22 cellular contexts compared by ENCODE assay signal in genomic region chr11:15863411-15863810, GRCh38.
A peak's percentile ranks its signal among the peaks of the same experiment; 100 is the strongest.
DNase-seq lines count a peak whose midpoint lies in the region; ATAC-seq and TF ChIP-seq lines count a peak whose summit lies in the region.
"Had no signal": no experiment of that assay in that cellular context is flagged by ENCODE, and none has a peak within 500 bp of the region (broad histone marks: within the 10 kb centered on the region; RNA-seq: fewer than 3 reads in every experiment).

No MANE protein-coding gene starts in this region.

- H3K27me3 ChIP-seq in RWPE2 (ENCODE audit: insufficient read depth, poor library complexity, severe bottlenecking) (no peaks in the 10 kb centered on the region), mesenchymal stem cell (ENCODE audit: control insufficient read depth in 1 of 2, insufficient read depth in 1 of 2, low read length in 2 of 2) (peaks cover 0 to 38% of the 10 kb centered on the region in 2 experiments)

- no peak overlapping the region for H2BK12ac ChIP-seq in mesenchymal stem cell (ENCODE audit: low read length in 2 of 2)

- H3K9me3 ChIP-seq in HEK293 (ENCODE audit: control insufficient read depth, insufficient read depth, low read depth, low read length) = no peaks in the 10 kb centered on the region
- H3K9me3 ChIP-seq in RWPE2 (ENCODE audit: severe bottlenecking) = no peaks in the 10 kb centered on the region
- H3K9me3 ChIP-seq in mesenchymal stem cell (ENCODE audit: control insufficient read depth, low read length) = no peaks in the 10 kb centered on the region
- H3K9me3 ChIP-seq: Caco-2, HAP-1 had no signal

- H3K27ac Mint-ChIP-seq in activated naive CD8-positive, alpha-beta T cell treated with anti-CD3 and anti-CD28 coated beads, Interleukin-2, amount 50 U/mL, for 24 hours = no peak overlapping the region
- H3K27ac Mint-ChIP-seq: B cell; CD4-positive, CD25-positive, alpha-beta regulatory T cell had no signal

- H2BK5ac ChIP-seq in mesenchymal stem cell (ENCODE audit: low read depth, low read length, poor library complexity, severe bottlenecking) = no peak overlapping the region

- no peak overlapping the region for H2AFZ ChIP-seq in mesenchymal stem cell (ENCODE audit: low read depth, low read length)
- H2AFZ ChIP-seq: GM23248 had no signal

- H3K14ac ChIP-seq in mesenchymal stem cell (ENCODE audit: low read length in 2 of 2) = no peak overlapping the region

- H3K4me2 ChIP-seq in mesenchymal stem cell (ENCODE audit: low read length, poor library complexity, severe bottlenecking) = no peak overlapping the region

- H3K36me3 Mint-ChIP-seq in activated naive CD8-positive, alpha-beta T cell treated with anti-CD3 and anti-CD28 coated beads, Interleukin-2, amount 50 U/mL, for 24 hours (ENCODE audit: low read depth) = no peaks in the 10 kb centered on the region
- H3K36me3 Mint-ChIP-seq: CD4-positive, CD25-positive, alpha-beta regulatory T cell had no signal

- no peaks in the 10 kb centered on the region for H3K4me1 Mint-ChIP-seq in activated naive CD8-positive, alpha-beta T cell treated with anti-CD3 and anti-CD28 coated beads, Interleukin-2, amount 50 U/mL, for 24 hours
- H3K4me1 Mint-ChIP-seq: B cell; CD4-positive, CD25-positive, alpha-beta regulatory T cell had no signal

- H3K23ac ChIP-seq in mesenchymal stem cell (ENCODE audit: low read length in 2 of 2) = no peak overlapping the region

- H2AK5ac ChIP-seq in mesenchymal stem cell (ENCODE audit: low read length, severe bottlenecking) = no peak overlapping the region

- H3K4me3 ChIP-seq in HEK293 (ENCODE audit: low read depth, low read length) = no peak overlapping the region
- H3K4me3 ChIP-seq in RWPE2 (ENCODE audit: severe bottlenecking) = no peak overlapping the region
- no peak overlapping the region for H3K4me3 ChIP-seq in mesenchymal stem cell (ENCODE audit: insufficient read depth in 1 of 2, low read depth in 1 of 2, low read length in 2 of 2)
- H3K4me3 ChIP-seq: GM12878, GM23248, HAP-1 had no signal

- no peak overlapping the region for H3K9ac ChIP-seq in mesenchymal stem cell (ENCODE audit: low read length)
- H3K9ac ChIP-seq: GM23248 had no signal

- no peak overlapping the region for H3K4me3 Mint-ChIP-seq in activated naive CD8-positive, alpha-beta T cell treated with anti-CD3 and anti-CD28 coated beads, Interleukin-2, amount 50 U/mL, for 24 hours
- H3K4me3 Mint-ChIP-seq: B cell; CD4-positive, CD25-positive, alpha-beta regulatory T cell had no signal

- CTCF ChIA-PET in HEK293 (lab: Yijun Ruan, JAX) = interaction anchor here (0.5 to 1.1 kb wide), 3 partner anchors 8 to 522 kb away, joined by 3 to 4 read pairs (median 3); no protein-coding TSS in a partner anchor

- H3K79me1 ChIP-seq in mesenchymal stem cell (replicated peaks; ENCODE audit: low read length, poor library complexity, severe bottlenecking) = no peaks in the 10 kb centered on the region

- H3K27me3 Mint-ChIP-seq in activated naive CD8-positive, alpha-beta T cell treated with anti-CD3 and anti-CD28 coated beads, Interleukin-2, amount 50 U/mL, for 24 hours = no peaks in the 10 kb centered on the region

- H3K36me3 ChIP-seq in HEK293 (ENCODE audit: control insufficient read depth in 2 of 2, insufficient read depth in 1 of 2, low read length in 2 of 2) (no peaks in the 10 kb centered on the region), RWPE2 (ENCODE audit: low read depth) (no peaks in the 10 kb centered on the region), mesenchymal stem cell (ENCODE audit: control insufficient read depth in 1 of 2, insufficient read depth in 2 of 2, low read depth in 1 of 2, low read length in 2 of 2) (no peaks in the 10 kb centered on the region)
- H3K36me3 ChIP-seq: HAP-1 had no signal

- no peak overlapping the region for H4K8ac ChIP-seq in mesenchymal stem cell (ENCODE audit: low read length)

- WGBS in mesenchymal stem cell = 27% methylated on average over 2 of the region's 2 CpGs

- TF ChIP-seq CTCF in HEK293 (tag by site-specific recombination; IDR thresholded peaks at IDR 0.05) = no peak
- no peak for TF ChIP-seq CTCF in RWPE2 (IDR thresholded peaks at IDR 0.05; ENCODE audit: poor library complexity, severe bottlenecking)

- no peak overlapping the region for H2BK120ac ChIP-seq in mesenchymal stem cell (ENCODE audit: low read depth, low read length)

- no peaks in the 10 kb centered on the region for H3K4me1 ChIP-seq in HEK293 (ENCODE audit: control insufficient read depth, insufficient read depth, low read length)
- peaks cover 25% of the 10 kb centered on the region for H3K4me1 ChIP-seq in RWPE2 (ENCODE audit: insufficient read depth, poor library complexity, severe bottlenecking)
- no peaks in the 10 kb centered on the region for H3K4me1 ChIP-seq in mesenchymal stem cell (ENCODE audit: control insufficient read depth, insufficient read depth, low read depth, low read length)
- H3K4me1 ChIP-seq: Caco-2, HAP-1 had no signal

- 0 out of 3 replicates have a peak, but pooled peaks have one; percentile 14 for ATAC-seq in RWPE2 (ENCODE audit: low read depth)
- ATAC-seq in activated naive CD8-positive, alpha-beta T cell treated with anti-CD3 and anti-CD28 coated beads, Interleukin-2, amount 50 U/mL, for 24 hours = no peak
- ATAC-seq: GM12878, PC-3 had no signal

- H3K4ac ChIP-seq in mesenchymal stem cell (ENCODE audit: low read depth in 1 of 2, low read length in 2 of 2) = no peak overlapping the region

- H3K9me3 Mint-ChIP-seq in activated naive CD8-positive, alpha-beta T cell treated with anti-CD3 and anti-CD28 coated beads, Interleukin-2, amount 50 U/mL, for 24 hours = no peaks in the 10 kb centered on the region

- H3K18ac ChIP-seq in mesenchymal stem cell (ENCODE audit: low read depth in 1 of 2, low read length in 2 of 2) = no peak overlapping the region

- no peak overlapping the region for H4K91ac ChIP-seq in mesenchymal stem cell (ENCODE audit: low read length)

- H2BK15ac ChIP-seq in mesenchymal stem cell (ENCODE audit: low read depth, poor library complexity, severe bottlenecking) = no peak overlapping the region

- POLR2A ChIA-PET in HEK293 (lab: Yijun Ruan, JAX) = no interaction called here

- H3K27ac ChIP-seq in HEK293 (ENCODE audit: extremely low read depth, low read depth, low read length) (no peak overlapping the region), RWPE2 (ENCODE audit: poor library complexity, severe bottlenecking) (peak overlapping the region; percentile 79), mesenchymal stem cell (ENCODE audit: low read length, poor library complexity, severe bottlenecking) (no peak overlapping the region)
- H3K27ac ChIP-seq: GM23248, RWPE1 had no signal

- DNase-seq in NCI-H2107 treated with DMSO at 0.1 percent for 48 hours (lab: John Stamatoyannopoulos, UW; ENCODE audit: unreplicated experiment) = peak; percentile 15
- DNase-seq in NCI-H2107 (lab: John Stamatoyannopoulos, UW) = no peak
- DNase-seq in RWPE2 (ENCODE audit: low spot score) = no peak
- DNase-seq in mesenchymal stem cell = peak; percentile 53
- no peak for DNase-seq in activated naive CD8-positive, alpha-beta T cell treated with anti-CD3 and anti-CD28 coated beads, Interleukin-2, amount 50 U/mL, for 24 hours
- DNase-seq in CD1c-positive myeloid dendritic cell (ENCODE audit: extremely low spot score) = no peak
- DNase-seq in SKM-1 treated with dmso at 0.1 percent for 144 hours (lab: John Stamatoyannopoulos, UW; ENCODE audit: unreplicated experiment) = no peak
- DNase-seq: 8988T; Caco-2; CD4-positive, CD25-positive, alpha-beta regulatory T cell; DMS53; EL; GM23248; NCI-H1417 treated with DMSO at 0.1 percent for 48 hours; NCI-H1930; NCI-H510A treated with DMSO at 0.1 percent for 48 hours; PC-3 had no signal

TF ChIP-seq in HEK293, 187 proteins besides CTCF, POLR2A, EP300 and RAD21:
- TF ChIP-seq FEZF1 (tag by site-specific recombination; IDR thresholded peaks at IDR 0.05) (0 out of 2 replicates have a peak, but pooled peaks have one; percentile 25), ZNF211 (tag by site-specific recombination; IDR thresholded peaks at IDR 0.05; ENCODE audit: low read depth) (no peak)

Comparison
In these comparisons a context has a peak if more than half of its experiments do, and no peak if none do; other contexts are left out.
1. DNase-seq: peak in NCI-H2107 treated with DMSO at 0.1 percent for 48 hours (single experiment) and mesenchymal stem cell (single experiment); none in NCI-H2107 (single experiment), RWPE2 (single experiment), activated naive CD8-positive, alpha-beta T cell treated with anti-CD3 and anti-CD28 coated beads, Interleukin-2, amount 50 U/mL, for 24 hours (single experiment), CD1c-positive myeloid dendritic cell (single experiment) and SKM-1 treated with dmso at 0.1 percent for 144 hours (single experiment).